In genomic region chr9:90641868-90642558, GRCh38 we compare ENCODE assay signal across 9 cellular contexts. TPM values are rescaled to one million over a fixed set of nuclear protein-coding genes. Genes with fewer than 3 reads are reported as not detected.
A peak's percentile ranks its signal among the peaks of the same experiment; 100 is the strongest.
DNase-seq lines count a peak whose midpoint lies in the region; ATAC-seq and TF ChIP-seq lines count a peak whose summit lies in the region.
"Had no signal": no experiment of that assay in that cellular context is flagged by ENCODE, and none has a peak within 500 bp of the region (broad histone marks: within the 10 kb centered on the region; RNA-seq: fewer than 3 reads in every experiment).

No MANE protein-coding gene starts in this region.

- peak overlapping the region; percentile 15 to 64 (median 54) for H3K27ac ChIP-seq in body of pancreas
- H3K27ac ChIP-seq in mesendoderm (ENCODE audit: low read depth, low read length): no peak overlapping the region
- H3K27ac ChIP-seq in stomach smooth muscle (ENCODE audit: low read length): no peak overlapping the region
- no peak overlapping the region for H3K27ac ChIP-seq in transverse colon

- H3K4me3 ChIP-seq in body of pancreas (peak overlapping the region in 1 of 2 donors; percentile 10), mesendoderm (ENCODE audit: low read length) (no peak overlapping the region), stomach smooth muscle (ENCODE audit: low read length in 2 of 2) (peak overlapping the region; percentile 41 to 65), transverse colon (peak overlapping the region in 1 of 4 donors; percentile 47)

- peaks cover 56% of the 10 kb centered on the region for H3K27me3 Mint-ChIP-seq in activated naive CD4-positive, alpha-beta T cell treated with anti-CD3 and anti-CD28 coated beads for 36 hours (ENCODE audit: low read depth)

- no peak overlapping the region for H2AK5ac ChIP-seq in mesendoderm (ENCODE audit: low read length)

- ATAC-seq in body of pancreas: no peak
- no peak for ATAC-seq in GM21786 (IDR thresholded peaks at IDR 0.05; ENCODE audit: unreplicated experiment)

- no peak for DNase-seq in activated naive CD4-positive, alpha-beta T cell treated with anti-CD3 and anti-CD28 coated beads for 36 hours
- no peak for DNase-seq in activated naive CD4-positive, alpha-beta T cell treated with anti-CD3 and anti-CD28 coated beads, Interleukin-2, amount 50 U/mL, for 16 hours
- DNase-seq in body of pancreas (no peak), mesendoderm (peak; percentile 13), ureter (ENCODE audit: low spot score) (no peak), transverse colon (no peak)
- DNase-seq: activated effector memory CD4-positive, alpha-beta T cell treated with anti-CD3 and anti-CD28 coated beads, Interleukin-2, amount 50 U/mL, for 16 hours had no signal

- H3K36me3 ChIP-seq in body of pancreas (replicated peaks in 1 of 2; ENCODE audit: insufficient read depth in 1 of 2, low read depth in 2 of 2): no peaks in the 10 kb centered on the region
- H3K36me3 ChIP-seq in mesendoderm (ENCODE audit: control insufficient read depth, insufficient read depth, low read length): no peaks in the 10 kb centered on the region
- H3K36me3 ChIP-seq in stomach smooth muscle (ENCODE audit: control insufficient read depth in 2 of 2, insufficient read depth in 2 of 2, low read length in 2 of 2): no peaks in the 10 kb centered on the region
- H3K36me3 ChIP-seq in transverse colon: no peaks in the 10 kb centered on the region

- intact Hi-C loops in activated naive CD4-positive, alpha-beta T cell treated with anti-CD3 and anti-CD28 coated beads for 36 hours (cut with micrococcal nuclease): loop anchor here (2.0 kb wide), 1 partner anchor 415 kb away; no protein-coding TSS in a partner anchor
- intact Hi-C loops in body of pancreas (cut with DNase I): no loop called here
- intact Hi-C loops in transverse colon (cut with DNase I; ENCODE audit: low total_unique reads): no loop called here

- H2BK5ac ChIP-seq in mesendoderm (ENCODE audit: low read length): no peak overlapping the region

- no peak overlapping the region for H4K8ac ChIP-seq in mesendoderm (ENCODE audit: low read depth, low read length)

- TF ChIP-seq POLR2A in body of pancreas (IDR thresholded peaks at IDR 0.05) (no peak), transverse colon (IDR thresholded peaks at IDR 0.05) (no peak)

- H3K4me3 Mint-ChIP-seq in activated naive CD4-positive, alpha-beta T cell treated with anti-CD3 and anti-CD28 coated beads for 36 hours: peak overlapping the region; percentile 39

- no peak overlapping the region for H2BK120ac ChIP-seq in mesendoderm (ENCODE audit: low read depth, low read length)

- H3K18ac ChIP-seq in mesendoderm (ENCODE audit: low read length): no peak overlapping the region

- no peak for TF ChIP-seq EP300 in transverse colon (IDR thresholded peaks at IDR 0.05; ENCODE audit: low read depth)

- no peaks in the 10 kb centered on the region for H3K9me3 ChIP-seq in body of pancreas
- no peaks in the 10 kb centered on the region for H3K9me3 ChIP-seq in stomach smooth muscle (ENCODE audit: control insufficient read depth in 2 of 2, low read length in 2 of 2)
- no peaks in the 10 kb centered on the region for H3K9me3 ChIP-seq in transverse colon

- H3K79me1 ChIP-seq in mesendoderm (ENCODE audit: low read length): no peaks in the 10 kb centered on the region

- H3K4me1 ChIP-seq in body of pancreas (peaks cover 10% of the 10 kb centered on the region), mesendoderm (ENCODE audit: control insufficient read depth, low read depth, low read length) (no peaks in the 10 kb centered on the region), stomach smooth muscle (ENCODE audit: control insufficient read depth, insufficient read depth, low read length) (no peaks in the 10 kb centered on the region), transverse colon (peaks cover 3 to 12% (median 9%) of the 10 kb centered on the region in 4 donors)

- H3K4me2 ChIP-seq in mesendoderm (ENCODE audit: low read length): peak overlapping the region; percentile 82

- H3K27ac Mint-ChIP-seq in activated naive CD4-positive, alpha-beta T cell treated with anti-CD3 and anti-CD28 coated beads for 36 hours: no peak overlapping the region

- H3K9ac ChIP-seq in mesendoderm (ENCODE audit: low read length): no peak overlapping the region
- no peak overlapping the region for H3K9ac ChIP-seq in stomach smooth muscle (ENCODE audit: low read length in 2 of 2)

- in situ Hi-C loops in transverse colon (cut with MboI; ENCODE audit: low pct_ligation_motif_present in 1 of 4, low pct_unique_long_range_greater_than_20kb in 1 of 4, low sequenced_read_pairs in 3 of 4): loop anchor here in 1 of 4 donors (25.0 kb wide), 1 partner anchor 1055 kb away; no protein-coding TSS in a partner anchor

- CTCF ChIA-PET in activated naive CD4-positive, alpha-beta T cell treated with anti-CD3 and anti-CD28 coated beads for 36 hours (lab: Charles Lee): no interaction called here

- H4K5ac ChIP-seq in mesendoderm (ENCODE audit: low read length): no peak overlapping the region

- no peak overlapping the region for H3K4ac ChIP-seq in mesendoderm (ENCODE audit: low read depth, low read length)

- WGBS in body of pancreas, 2 donors: 10 to 11% methylated on average over 11 of the region's 11 CpGs
- no CpG with 5 or more reads among the region's 11 CpGs for WGBS in mesendoderm (ENCODE audit: extremely low coverage, insufficient coverage, low lambda C conversion rate)
- WGBS in transverse colon (ENCODE audit: low coverage in 1 of 2), 2 donors: 12 to 21% methylated on average over 10 to 11 of the region's 11 CpGs

- no peaks in the 10 kb centered on the region for H3K79me2 ChIP-seq in mesendoderm (ENCODE audit: control insufficient read depth, insufficient read depth, low read length)

- no peak overlapping the region for H2BK15ac ChIP-seq in mesendoderm (replicated peaks; ENCODE audit: low read depth)

- peaks cover 5% of the 10 kb centered on the region for H3K4me1 Mint-ChIP-seq in activated naive CD4-positive, alpha-beta T cell treated with anti-CD3 and anti-CD28 coated beads for 36 hours (ENCODE audit: low read depth)

- TF ChIP-seq CTCF in body of pancreas (IDR thresholded peaks at IDR 0.05) (no peak), transverse colon (IDR thresholded peaks at IDR 0.05) (no peak)

- H3K56ac ChIP-seq in mesendoderm (ENCODE audit: low read length): no peak overlapping the region

- H3K9me3 Mint-ChIP-seq in activated naive CD4-positive, alpha-beta T cell treated with anti-CD3 and anti-CD28 coated beads for 36 hours: no peaks in the 10 kb centered on the region

- H3K23ac ChIP-seq in mesendoderm (ENCODE audit: low read length): no peak overlapping the region

- H3K27me3 ChIP-seq in body of pancreas: no peaks in the 10 kb centered on the region
- peaks cover 3% of the 10 kb centered on the region for H3K27me3 ChIP-seq in mesendoderm (ENCODE audit: insufficient read depth, low read length, poor library complexity)
- H3K27me3 ChIP-seq in stomach smooth muscle (ENCODE audit: control insufficient read depth in 1 of 2, insufficient read depth in 2 of 2, low read length in 2 of 2): peaks cover 21 to 23% of the 10 kb centered on the region in 2 donors
- H3K27me3 ChIP-seq in transverse colon: peaks cover 59% of the 10 kb centered on the region

- H3K36me3 Mint-ChIP-seq in activated naive CD4-positive, alpha-beta T cell treated with anti-CD3 and anti-CD28 coated beads for 36 hours (ENCODE audit: low read depth): no peaks in the 10 kb centered on the region

RNA-seq across cellular contexts. Expression of gene DIRAS2, which starts 0.6 kb away (rescaled TPM):
- total RNA-seq in activated naive CD4-positive, alpha-beta T cell treated with anti-CD3 and anti-CD28 coated beads for 36 hours: not detected
- total RNA-seq in body of pancreas: 1 to 10 TPM in 1 of 2 donors, under 1 TPM in 1; 0.52 to 2.0 TPM
- 0.21 TPM for polyA plus RNA-seq in mesendoderm (2013, experiment 1 of 2)
- polyA plus RNA-seq in mesendoderm (2013, experiment 2 of 2): 0.24 TPM
- total RNA-seq in ureter: 3.9 TPM
- total RNA-seq in transverse colon: under 1 TPM in 1 of 4 donors, not detected in 3; 0.14 TPM

Comparison
In these comparisons a context has a peak if more than half of its experiments do, and no peak if none do; other contexts are left out.
1. H3K27ac ChIP-seq: peak in body of pancreas (4 of 4); none in mesendoderm (single experiment), stomach smooth muscle (single experiment) and transverse colon (0 of 4).